Comparison of ENCODE assay signal across 8 cellular contexts in the genomic region with DNA sequence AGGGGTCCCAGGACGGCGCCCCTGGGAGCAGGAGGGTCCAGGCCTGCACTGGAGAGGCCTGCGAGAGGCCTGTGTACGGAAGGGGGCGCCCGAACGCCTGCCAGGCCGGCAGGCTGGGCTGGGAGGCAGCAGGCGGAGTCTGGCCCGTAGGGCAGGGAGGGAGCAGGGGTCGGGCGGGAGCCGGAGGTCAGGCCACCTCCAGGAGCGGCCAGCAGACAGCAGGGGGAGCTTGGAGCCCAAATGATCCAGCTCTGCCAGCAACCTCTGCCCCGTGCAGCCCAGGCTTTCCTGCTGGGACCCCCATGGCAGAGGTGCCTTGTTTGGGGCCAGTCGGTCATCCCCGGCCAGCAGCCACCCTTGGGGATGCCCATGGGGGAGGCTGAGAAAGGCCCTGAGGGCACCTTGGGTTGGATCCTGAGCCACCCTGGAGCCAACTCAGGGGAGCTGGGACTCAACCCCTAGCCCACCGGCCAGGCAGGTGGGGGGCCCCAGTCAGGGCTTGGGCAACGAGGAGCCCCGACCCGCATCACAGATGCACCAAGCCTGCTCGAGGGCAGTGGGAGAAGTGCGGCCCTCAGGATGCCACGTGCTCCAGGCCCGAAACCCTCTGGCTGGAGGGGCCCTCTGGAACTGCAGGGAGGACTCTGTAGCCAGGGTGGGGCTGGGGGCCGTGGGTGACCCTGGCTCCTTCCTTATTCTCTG. TPM values are rescaled to one million over a fixed set of nuclear protein-coding genes. Genes with fewer than 3 reads are reported as not detected.
DNase-seq lines count a peak whose midpoint lies in the region; ATAC-seq and TF ChIP-seq lines count a peak whose summit lies in the region.

No MANE protein-coding gene starts in this region.

- H3K27me3 Mint-ChIP-seq in activated T-helper 17 cell treated with anti-CD3 and anti-CD28 coated beads, Interleukin-2, amount 50 U/mL, for 72 hours: peaks cover 13% of the 10 kb centered on the region

- H3K27me3 ChIP-seq in breast epithelium (no peaks in the 10 kb centered on the region), transverse colon (peaks cover 6% of the 10 kb centered on the region)

- 48% methylated on average over 26 of the region's 26 CpGs; no CpG with 5 or more reads in 1 of the 2 donors for WGBS in transverse colon (ENCODE audit: low coverage in 1 of 2), 2 donors

- H3K4me1 Mint-ChIP-seq in activated T-helper 17 cell treated with anti-CD3 and anti-CD28 coated beads, Interleukin-2, amount 50 U/mL, for 72 hours: no peaks in the 10 kb centered on the region

- no peak for TF ChIP-seq EP300 in transverse colon (IDR thresholded peaks at IDR 0.05; ENCODE audit: low read depth)

- no peaks in the 10 kb centered on the region for H3K36me3 Mint-ChIP-seq in activated T-helper 17 cell treated with anti-CD3 and anti-CD28 coated beads, Interleukin-2, amount 50 U/mL, for 72 hours (ENCODE audit: low read depth)

- no peak overlapping the region for H3K4me3 ChIP-seq in breast epithelium
- H3K4me3 ChIP-seq in transverse colon: no peak overlapping the region

- H3K9me3 Mint-ChIP-seq in activated T-helper 17 cell treated with anti-CD3 and anti-CD28 coated beads, Interleukin-2, amount 50 U/mL, for 72 hours: no peaks in the 10 kb centered on the region

- H3K27ac ChIP-seq in breast epithelium (no peak overlapping the region), transverse colon (no peak overlapping the region)

- no peak overlapping the region for H3K4me3 Mint-ChIP-seq in activated T-helper 17 cell treated with anti-CD3 and anti-CD28 coated beads, Interleukin-2, amount 50 U/mL, for 72 hours

- peaks cover 11 to 14% of the 10 kb centered on the region in 2 donors for H3K4me1 ChIP-seq in breast epithelium
- H3K4me1 ChIP-seq in transverse colon: peaks cover 0 to 21% (median 15%) of the 10 kb centered on the region in 4 donors

- in situ Hi-C loops in T47D (cut with HindIII; ENCODE audit: low pct_unique_long_range_greater_than_20kb, low sequenced_read_pairs): no loop called here
- in situ Hi-C loops in transverse colon (cut with MboI; ENCODE audit: low pct_ligation_motif_present in 1 of 4, low pct_unique_long_range_greater_than_20kb in 1 of 4, low sequenced_read_pairs in 3 of 4): no loop called here

- no peak for ATAC-seq in activated T-helper 17 cell treated with anti-CD3 and anti-CD28 coated beads, Interleukin-2, amount 50 U/mL, for 72 hours (replicated peaks)
- ATAC-seq in GM21529 (IDR thresholded peaks at IDR 0.05; ENCODE audit: unreplicated experiment): no peak

- intact Hi-C loops in breast epithelium (cut with DNase I; ENCODE audit: low total_unique reads): no loop called here
- intact Hi-C loops in transverse colon (cut with DNase I; ENCODE audit: low total_unique reads): no loop called here

- peak; percentile 55 to 78 for DNase-seq in T47D (ENCODE audit: low read depth in 1 of 2, low spot score in 1 of 2)
- no peak for DNase-seq in breast epithelium (ENCODE audit: low spot score in 2 of 2)
- peak; percentile 81 for DNase-seq in UCSD-AML1 (lab: John Stamatoyannopoulos, UW; ENCODE audit: unreplicated experiment)
- DNase-seq in islet precursor cell: peak; percentile 97
- DNase-seq in transverse colon: peak; percentile 62
- no peak for DNase-seq in NCI-H1048 (lab: John Stamatoyannopoulos, UW)

- no peaks in the 10 kb centered on the region for H3K36me3 ChIP-seq in breast epithelium
- no peaks in the 10 kb centered on the region for H3K36me3 ChIP-seq in transverse colon

- no peak for TF ChIP-seq POLR2A in breast epithelium (IDR thresholded peaks at IDR 0.05)
- TF ChIP-seq POLR2A in transverse colon (IDR thresholded peaks at IDR 0.05): no peak

- H3K9me3 ChIP-seq in breast epithelium (no peaks in the 10 kb centered on the region), transverse colon (no peaks in the 10 kb centered on the region)

- no peak for TF ChIP-seq CTCF in breast epithelium (IDR thresholded peaks at IDR 0.05)
- TF ChIP-seq CTCF in transverse colon (IDR thresholded peaks at IDR 0.05): peak; percentile 30 to 63 (median 44)

- H3K27ac Mint-ChIP-seq in activated T-helper 17 cell treated with anti-CD3 and anti-CD28 coated beads, Interleukin-2, amount 50 U/mL, for 72 hours: no peak overlapping the region

RNA-seq across cellular contexts. Expression of a gene that starts 9.6 kb away (rescaled TPM):
- 10 to 100 TPM in 2 of 3 donors, not detected in 1; 10.7 to 12.1 TPM for total RNA-seq in breast epithelium
- 1 to 10 TPM in 2 of 4 donors, not detected in 2; 1.4 to 4.1 TPM for total RNA-seq in transverse colon
- not detected for total RNA-seq in activated T-helper 17 cell treated with anti-CD3 and anti-CD28 coated beads, Interleukin-2, amount 50 U/mL, for 72 hours

RNA-seq across cellular contexts. Expression of a gene that starts 13.6 kb away (rescaled TPM):
- total RNA-seq in breast epithelium: 1 to 10 TPM in 2 of 3 donors, not detected in 1; 1.6 to 5.6 TPM
- total RNA-seq in transverse colon: 10 to 100 TPM in 1 of 4 donors, 1 to 10 TPM in 1, not detected in 2; 3.5 to 35.9 TPM
- total RNA-seq in activated T-helper 17 cell treated with anti-CD3 and anti-CD28 coated beads, Interleukin-2, amount 50 U/mL, for 72 hours: not detected

RNA-seq across cellular contexts. Expression of a gene that starts 27.7 kb away (rescaled TPM):
- total RNA-seq in breast epithelium (10 to 100 TPM; 21.4 to 36.0 (median 23.6) TPM), transverse colon (10 to 100 TPM; 12.3 to 69.6 (median 23.2) TPM)
- 100 to 1,000 TPM; 328 to 423 TPM for total RNA-seq in activated T-helper 17 cell treated with anti-CD3 and anti-CD28 coated beads, Interleukin-2, amount 50 U/mL, for 72 hours

Comparison
In these comparisons a context has a peak if more than half of its experiments do, and no peak if none do; other contexts are left out.
1. DNase-seq: peak in T47D (2 of 2), UCSD-AML1 (single experiment), islet precursor cell (single experiment) and transverse colon (single experiment); none in breast epithelium (0 of 2) and NCI-H1048 (single experiment).
2. CTCF ChIP-seq: peak in transverse colon (5 of 5); none in breast epithelium (0 of 3).
3. RNA of a gene that starts 27.7 kb away (total RNA-seq): 328 to 423 TPM in activated T-helper 17 cell treated with anti-CD3 and anti-CD28 coated beads, Interleukin-2, amount 50 U/mL, for 72 hours; 12.3 to 69.6 TPM in transverse colon and 21.4 to 36.0 TPM in breast epithelium; every median in the first group is over 4 times any median in the second.